ENCODE assay signal across 10 cellular contexts in genomic region chr12:89451876-89452275, GRCh38.
A peak's percentile ranks its signal among the peaks of the same experiment; 100 is the strongest.
DNase-seq lines count a peak whose midpoint lies in the region; ATAC-seq and TF ChIP-seq lines count a peak whose summit lies in the region.
"Had no signal": no experiment of that assay in that cellular context is flagged by ENCODE, and none has a peak within 500 bp of the region (broad histone marks: within the 10 kb centered on the region; RNA-seq: fewer than 3 reads in every experiment).

No MANE protein-coding gene starts in this region.

- H3K4me3 Mint-ChIP-seq in chondrocyte (ENCODE audit: unreplicated experiment): peak overlapping the region; percentile 46
- H3K4me3 Mint-ChIP-seq: activated CD4-positive, alpha-beta T cell treated with anti-CD3 and anti-CD28 coated beads, Interleukin-2, amount 10 ng/mL, durations not matched to agents 7 days and 5 days had no signal

- H3K4me3 ChIP-seq in HFF-Myc (replicated peaks; ENCODE audit: low read depth, low read length): no peak overlapping the region

- peak overlapping the region; percentile 97 for H3K27ac Mint-ChIP-seq in chondrocyte (ENCODE audit: unreplicated experiment)
- H3K27ac Mint-ChIP-seq: activated CD4-positive, alpha-beta T cell treated with anti-CD3 and anti-CD28 coated beads, Interleukin-2, amount 10 ng/mL, durations not matched to agents 7 days and 5 days had no signal

- peaks cover 57% of the 10 kb centered on the region for H3K4me1 Mint-ChIP-seq in chondrocyte (ENCODE audit: low read depth)

- ATAC-seq in HG02763 (IDR thresholded peaks at IDR 0.05; ENCODE audit: unreplicated experiment) (no peak), GM18867 (IDR thresholded peaks at IDR 0.05; ENCODE audit: unreplicated experiment) (no peak)

- H3K27me3 Mint-ChIP-seq in chondrocyte (ENCODE audit: low read depth): no peaks in the 10 kb centered on the region
- H3K27me3 Mint-ChIP-seq: activated CD4-positive, alpha-beta T cell treated with anti-CD3 and anti-CD28 coated beads, Interleukin-2, amount 10 ng/mL, durations not matched to agents 7 days and 5 days had no signal

- TF ChIP-seq CTCF in HFF-Myc (IDR thresholded peaks at IDR 0.05; ENCODE audit: low read depth, low read length, missing control alignments): no peak
- no peak for TF ChIP-seq CTCF in chondrocyte (IDR thresholded peaks at IDR 0.05)

- no peaks in the 10 kb centered on the region for H3K9me3 Mint-ChIP-seq in chondrocyte (ENCODE audit: low read depth)
- H3K9me3 Mint-ChIP-seq: activated CD4-positive, alpha-beta T cell treated with anti-CD3 and anti-CD28 coated beads, Interleukin-2, amount 10 ng/mL, durations not matched to agents 7 days and 5 days had no signal

- no peaks in the 10 kb centered on the region for H3K36me3 Mint-ChIP-seq in chondrocyte (ENCODE audit: low read depth)

- DNase-seq in HFF-Myc (ENCODE audit: extremely low read depth, low read depth): peak; percentile 83
- no peak for DNase-seq in chondrocyte (ENCODE audit: low spot score)
- peak; percentile 51 for DNase-seq in kidney glomerular epithelial cell (lab: John Stamatoyannopoulos, UW)
- peak; percentile 21 for DNase-seq in superior temporal gyrus (ENCODE audit: extremely low spot score)
- DNase-seq in GOT3 (lab: John Stamatoyannopoulos, UW): no peak
- DNase-seq in DMS 273 (lab: John Stamatoyannopoulos, UW; ENCODE audit: unreplicated experiment): no peak
- DNase-seq: activated CD4-positive, alpha-beta T cell treated with anti-CD3 and anti-CD28 coated beads, Interleukin-2, amount 10 ng/mL, durations not matched to agents 7 days and 5 days; stimulated activated naive CD4-positive, alpha-beta T cell had no signal

Comparison
In these comparisons a context has a peak if more than half of its experiments do, and no peak if none do; other contexts are left out.
1. DNase-seq: peak in HFF-Myc (single experiment), kidney glomerular epithelial cell (single experiment) and superior temporal gyrus (single experiment); none in chondrocyte (single experiment), GOT3 (single experiment) and DMS 273 (single experiment).